8 cellular contexts compared by ENCODE assay signal in genomic region chr11:126355324-126355925, GRCh38. TPM values are rescaled to one million over a fixed set of nuclear protein-coding genes. Genes with fewer than 3 reads are reported as not detected.
DNase-seq lines count a peak whose midpoint lies in the region; ATAC-seq and FAIRE-seq lines count a peak whose summit lies in the region.

Gene ST3GAL4 (plus strand): TSS chr11:126355686. CDS start chr11:126406156, 50,470 bp downstream.

- peaks cover 52% of the 10 kb centered on the region for H3K4me1 Mint-ChIP-seq in activated CD4-positive, alpha-beta memory T cell treated with anti-CD3 and anti-CD28 coated beads, Interleukin-2, amount 10 ng/mL, durations not matched to agents 7 days and 5 days

- ATAC-seq in HG03025 (IDR thresholded peaks at IDR 0.05; ENCODE audit: low FRiP score, unreplicated experiment), result peak; percentile 45

- peak; percentile 28 for DNase-seq in A172 (ENCODE audit: low spot score)
- DNase-seq in GM18507 (ENCODE audit: extremely low spot score, insufficient read length, low read depth), result peak; percentile 82
- DNase-seq in NCI-H460 (ENCODE audit: extremely low read depth, low read depth), result peak; percentile 63
- peak; percentile 76 for DNase-seq in activated CD4-positive, alpha-beta memory T cell treated with anti-CD3 and anti-CD28 coated beads, Interleukin-2, amount 10 ng/mL, durations not matched to agents 7 days and 5 days
- peak; percentile 24 for DNase-seq in effector CD4-positive, alpha-beta T cell
- DNase-seq in medulla oblongata (ENCODE audit: extremely low spot score), result peak; percentile 87
- DNase-seq in stimulated activated CD4-positive, alpha-beta T cell treated with anti-CD3 and anti-CD28 coated beads, TNF-alpha, amount 100 ng/mL, for 48 hours (ENCODE audit: low read depth in 3 of 3), result peak; percentile 43 to 74 (median 52)

- peaks cover 21% of the 10 kb centered on the region for H3K36me3 Mint-ChIP-seq in activated CD4-positive, alpha-beta memory T cell treated with anti-CD3 and anti-CD28 coated beads, Interleukin-2, amount 10 ng/mL, durations not matched to agents 7 days and 5 days (ENCODE audit: low read depth)

- H3K4me3 Mint-ChIP-seq in activated CD4-positive, alpha-beta memory T cell treated with anti-CD3 and anti-CD28 coated beads, Interleukin-2, amount 10 ng/mL, durations not matched to agents 7 days and 5 days, result peak within 1 kb of the TSS; percentile 92

- no peak for FAIRE-seq in GM18507 (lab: Jason Lieb, UNC)

- POLR2A ChIA-PET in activated CD4-positive, alpha-beta memory T cell treated with anti-CD3 and anti-CD28 coated beads, Interleukin-2, amount 10 ng/mL, durations not matched to agents 7 days and 5 days (lab: Charles Lee), result interaction anchor here (0.8 to 4.7 kb wide), 16 partner anchors 12 to 786 kb away, joined by 3 to 24 read pairs (median 6); partner anchors contain the start of genes DCPS, FOXRED1, HYLS1 and PUS3

- no peaks in the 10 kb centered on the region for H3K27me3 Mint-ChIP-seq in activated CD4-positive, alpha-beta memory T cell treated with anti-CD3 and anti-CD28 coated beads, Interleukin-2, amount 10 ng/mL, durations not matched to agents 7 days and 5 days

- H3K9me3 Mint-ChIP-seq in activated CD4-positive, alpha-beta memory T cell treated with anti-CD3 and anti-CD28 coated beads, Interleukin-2, amount 10 ng/mL, durations not matched to agents 7 days and 5 days, result no peaks in the 10 kb centered on the region

- H3K27ac Mint-ChIP-seq in activated CD4-positive, alpha-beta memory T cell treated with anti-CD3 and anti-CD28 coated beads, Interleukin-2, amount 10 ng/mL, durations not matched to agents 7 days and 5 days, result peak within 1 kb of the TSS; percentile 67

- CTCF ChIA-PET in activated CD4-positive, alpha-beta memory T cell treated with anti-CD3 and anti-CD28 coated beads, Interleukin-2, amount 10 ng/mL, durations not matched to agents 7 days and 5 days (lab: Charles Lee), result interaction anchor here (1.4 to 2.8 kb wide), 3 partner anchors 45 to 126 kb away, joined by 4 to 13 read pairs (median 5); no protein-coding TSS in a partner anchor

RNA-seq across cellular contexts. Expression of gene ST3GAL4, which starts in this region (rescaled TPM):
- 16.7 and 19.4 TPM in 2 replicates for total RNA-seq in A172 (2014; rRNA removed; shearing (Covaris generic))
- 22.3 and 31.3 TPM in 2 replicates for total RNA-seq in NCI-H460 (2014; rRNA removed; shearing (Covaris generic))
- 34.9 and 41.7 TPM in 2 replicates for polyA plus RNA-seq in NCI-H460 (2014; cell fraction: nucleus; rRNA removed)
- 1 to 10 TPM; 7.4 to 8.5 TPM for total RNA-seq in activated CD4-positive, alpha-beta memory T cell treated with anti-CD3 and anti-CD28 coated beads, Interleukin-2, amount 10 ng/mL, durations not matched to agents 7 days and 5 days

Comparison
In these comparisons a context has a peak if more than half of its experiments do, and no peak if none do; other contexts are left out.
1. Peak in every context shown above with its lines: DNase-seq and ATAC-seq.
2. DNase-seq: peak in every context shown above with its lines; median percentile 87 in medulla oblongata; 82 in GM18507; 76 in activated CD4-positive, alpha-beta memory T cell treated with anti-CD3 and anti-CD28 coated beads, Interleukin-2, amount 10 ng/mL, durations not matched to agents 7 days and 5 days; 63 in NCI-H460; 52 in stimulated activated CD4-positive, alpha-beta T cell treated with anti-CD3 and anti-CD28 coated beads, TNF-alpha, amount 100 ng/mL, for 48 hours; 28 in A172; 24 in effector CD4-positive, alpha-beta T cell.